In genomic region chr3:128353991-128354687, GRCh38 we compare ENCODE assay signal across 18 cellular contexts.
DNase-seq lines count a peak whose midpoint lies in the region; ATAC-seq, FAIRE-seq and TF ChIP-seq lines count a peak whose summit lies in the region.
"Had no signal": no experiment of that assay in that cellular context is flagged by ENCODE, and none has a peak within 500 bp of the region (broad histone marks: within the 10 kb centered on the region; RNA-seq: fewer than 3 reads in every experiment).

No MANE protein-coding gene starts in this region.

- peaks cover 26 to 36% (median 29%) of the 10 kb centered on the region in 3 donors for H3K4me1 ChIP-seq in pancreas
- H3K4me1 ChIP-seq: parathyroid adenoma had no signal

- in situ Hi-C loops in astrocyte of the cerebellum (cut with HindIII; ENCODE audit: low sequenced_read_pairs): no loop called here

- H3K36me3 ChIP-seq in BJ (ENCODE audit: control insufficient read depth, insufficient read depth, low read length): no peaks in the 10 kb centered on the region
- no peaks in the 10 kb centered on the region for H3K36me3 ChIP-seq in pancreas

- peak; percentile 11 for DNase-seq in BJ (ENCODE audit: low read depth)
- peak; percentile 20 for DNase-seq in astrocyte of the cerebellum (ENCODE audit: low read depth)
- peak; percentile 20 for DNase-seq in glomerular visceral epithelial cell (ENCODE audit: extremely low spot score)
- peak in 1 of 6 donors; percentile 46 for DNase-seq in pancreas
- DNase-seq in HT-29 (ENCODE audit: low spot score): no peak
- DNase-seq in NOMO-1 (lab: John Stamatoyannopoulos, UW; ENCODE audit: unreplicated experiment in 2 of 2): no peak
- no peak for DNase-seq in stimulated activated CD4-positive, alpha-beta T cell treated with anti-CD3 and anti-CD28 coated beads, Interleukin-2, amount 100 ng/mL, for 24 hours
- no peak for DNase-seq in stimulated activated naive CD4-positive, alpha-beta T cell (lab: John Stamatoyannopoulos, UW)
- DNase-seq: activated CD4-positive, alpha-beta memory T cell treated with anti-CD3 and anti-CD28 coated beads, Interleukin-2, amount 10 ng/mL, durations not matched to agents 7 days and 5 days; activated T-cell treated with anti-CD3 and anti-CD28 coated beads, Interleukin-2, amount 50 U/mL, for 48 hours; cortex of kidney; erythroblast; heart left ventricle; NCI-H1417; small intestine; stimulated activated naive B cell treated with anti-CD40 and anti-IgM and Interleukin-4, amounts not matched to agents 10 μg/mL and 1 μg/mL and 100 μg/mL, for 72 hours had no signal

- ATAC-seq in pancreas: no peak
- ATAC-seq: heart left ventricle; stimulated activated naive B cell treated with anti-CD40 and anti-IgM and Interleukin-4, amounts not matched to agents 10 μg/mL and 1 μg/mL and 100 μg/mL, for 72 hours had no signal

- TF ChIP-seq CTCF in BJ (IDR thresholded peaks at IDR 0.05; ENCODE audit: insufficient read depth, low read depth, low read length): no peak
- no peak for TF ChIP-seq CTCF in astrocyte of the cerebellum (IDR thresholded peaks at IDR 0.05; ENCODE audit: low read depth, low read length, missing control alignments)
- no peak for TF ChIP-seq CTCF in pancreas (IDR thresholded peaks at IDR 0.05)

- CTCF ChIA-PET in BJ (lab: Yijun Ruan, JAX): interaction anchor here (1.2 kb wide), 1 partner anchor 10 kb away, joined by 3 read pairs; no protein-coding TSS in a partner anchor

- FAIRE-seq in pancreas (lab: Jason Lieb, UNC): no peak
- FAIRE-seq: kidney, small intestine had no signal

- H3K4me3 ChIP-seq in BJ (ENCODE audit: low read depth, low read length) (no peak overlapping the region), astrocyte of the cerebellum (ENCODE audit: low read depth, low read length) (no peak overlapping the region), pancreas (no peak overlapping the region)
- H3K4me3 ChIP-seq: heart left ventricle had no signal

- H3K27ac ChIP-seq in pancreas: peak overlapping the region in 3 of 4 donors; percentile 10 to 15 (median 13)
- H3K27ac ChIP-seq: parathyroid adenoma had no signal

- POLR2A ChIA-PET in BJ (lab: Charles Lee): no interaction called here

- no peaks in the 10 kb centered on the region for H3K9me3 ChIP-seq in pancreas
- H3K9me3 ChIP-seq: heart left ventricle had no signal

- H3K27me3 ChIP-seq in BJ (ENCODE audit: control insufficient read depth, insufficient read depth, low read length): no peaks in the 10 kb centered on the region
- no peaks in the 10 kb centered on the region for H3K27me3 ChIP-seq in pancreas
- H3K27me3 ChIP-seq: heart left ventricle had no signal

- intact Hi-C loops in pancreas (cut with DNase I): no loop called here

- WGBS in pancreas, 2 donors: 82 to 84% methylated on average over 10 of the region's 10 CpGs

Comparison
In these comparisons a context has a peak if more than half of its experiments do, and no peak if none do; other contexts are left out.
1. DNase-seq: peak in BJ (single experiment), astrocyte of the cerebellum (single experiment) and glomerular visceral epithelial cell (single experiment); none in HT-29 (single experiment), NOMO-1 (0 of 2), stimulated activated CD4-positive, alpha-beta T cell treated with anti-CD3 and anti-CD28 coated beads, Interleukin-2, amount 100 ng/mL, for 24 hours (0 of 2) and stimulated activated naive CD4-positive, alpha-beta T cell (0 of 6).